Comparison of ENCODE assay signal across 20 cellular contexts in the genomic region with DNA sequence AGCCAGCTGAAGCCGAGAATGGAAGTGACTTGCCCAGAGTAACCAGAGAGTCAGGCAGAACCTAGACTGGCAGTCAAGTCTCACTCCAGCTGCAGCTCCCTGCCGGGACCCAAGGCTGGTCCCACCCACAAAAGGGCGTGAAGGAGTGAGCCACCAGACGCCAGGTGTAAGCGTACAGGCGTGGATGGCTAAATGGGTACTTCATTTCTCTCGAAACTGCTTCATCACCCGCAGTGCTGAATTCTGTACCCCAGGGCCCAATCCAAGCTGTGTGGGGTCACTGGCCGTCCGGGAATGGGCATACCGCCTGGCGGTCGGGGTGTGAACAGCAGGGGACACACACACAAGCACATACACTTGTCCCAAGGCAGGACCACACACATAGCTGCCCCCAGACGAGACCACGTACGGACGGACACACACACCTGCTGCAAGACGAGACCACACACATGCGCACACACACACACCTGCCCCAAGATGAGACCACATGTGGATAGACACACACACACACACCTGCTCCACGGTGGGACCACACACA. TPM values are rescaled to one million over a fixed set of nuclear protein-coding genes. Genes with fewer than 3 reads are reported as not detected.
A peak's percentile ranks its signal among the peaks of the same experiment; 100 is the strongest.
DNase-seq lines count a peak whose midpoint lies in the region; ATAC-seq and TF ChIP-seq lines count a peak whose summit lies in the region.
"Had no signal": no experiment of that assay in that cellular context is flagged by ENCODE, and none has a peak within 500 bp of the region (broad histone marks: within the 10 kb centered on the region; RNA-seq: fewer than 3 reads in every experiment).

No MANE protein-coding gene starts in this region.

- no peaks in the 10 kb centered on the region for H3K27me3 ChIP-seq in CD8-positive, alpha-beta memory T cell (ENCODE audit: insufficient read depth, low read length, poor library complexity, severe bottlenecking)
- H3K27me3 ChIP-seq: tibial nerve had no signal

- H3K36me3 ChIP-seq in CD8-positive, alpha-beta memory T cell (ENCODE audit: insufficient read depth, low read length), result peaks cover 79% of the 10 kb centered on the region
- H3K36me3 ChIP-seq in mucosa of descending colon (ENCODE audit: low read depth), result no peaks in the 10 kb centered on the region

- no peak overlapping the region for H3K27ac ChIP-seq in CD8-positive, alpha-beta memory T cell (ENCODE audit: low read depth, low read length)
- H3K27ac ChIP-seq: parathyroid adenoma, tibial nerve had no signal

- CTCF ChIA-PET in CD8-positive, alpha-beta memory T cell (lab: Charles Lee), result no interaction called here

- intact Hi-C loops in mucosa of descending colon (cut with DNase I, micrococcal nuclease), result no loop called here

- no peaks in the 10 kb centered on the region for H3K27me3 Mint-ChIP-seq in CD8-positive, alpha-beta memory T cell
- no peaks in the 10 kb centered on the region for H3K27me3 Mint-ChIP-seq in T-helper 17 cell
- H3K27me3 Mint-ChIP-seq: activated B cell treated with CpG ODN at 0.5 μM for 24 hours; dendritic cell treated with granulocyte-macrophage colony-stimulating factor and Interleukin-4, amounts not matched to agents 40 ng/mL and 50 ng/mL, for 4 days had no signal

- H3K4me3 ChIP-seq in CD8-positive, alpha-beta memory T cell (ENCODE audit: low read length), result no peak overlapping the region
- H3K4me3 ChIP-seq in mucosa of descending colon, result no peak overlapping the region
- H3K4me3 ChIP-seq: tibial nerve had no signal

- POLR2A ChIA-PET in CD8-positive, alpha-beta memory T cell (lab: Charles Lee), result no interaction called here

- H3K4me1 Mint-ChIP-seq in CD8-positive, alpha-beta memory T cell, result peaks cover 4 to 19% (median 6%) of the 10 kb centered on the region in 3 donors
- H3K4me1 Mint-ChIP-seq in T-helper 17 cell, result peaks cover 9% of the 10 kb centered on the region
- H3K4me1 Mint-ChIP-seq: activated B cell treated with CpG ODN at 0.5 μM for 24 hours had no signal

- ATAC-seq in T-helper 17 cell (no peak), mucosa of descending colon (peak; percentile 74), HG03045 (IDR thresholded peaks at IDR 0.05; ENCODE audit: unreplicated experiment) (no peak), GM19397 (IDR thresholded peaks at IDR 0.05; ENCODE audit: unreplicated experiment) (no peak)
- ATAC-seq: esophagus mucosa, left ventricle myocardium superior had no signal

- H3K4me1 ChIP-seq in CD8-positive, alpha-beta memory T cell (ENCODE audit: insufficient read depth, low read length), result no peaks in the 10 kb centered on the region
- H3K4me1 ChIP-seq in mucosa of descending colon (ENCODE audit: low read depth), result no peaks in the 10 kb centered on the region
- H3K4me1 ChIP-seq: parathyroid adenoma had no signal

- no peaks in the 10 kb centered on the region for H3K9me3 Mint-ChIP-seq in CD8-positive, alpha-beta memory T cell
- H3K9me3 Mint-ChIP-seq: activated B cell treated with CpG ODN at 0.5 μM for 24 hours; activated naive CD4-positive, alpha-beta T cell treated with anti-CD3 and anti-CD28 coated beads for 36 hours; dendritic cell treated with granulocyte-macrophage colony-stimulating factor and Interleukin-4, amounts not matched to agents 40 ng/mL and 50 ng/mL, for 4 days had no signal

- no peak overlapping the region for H3K4me3 Mint-ChIP-seq in CD8-positive, alpha-beta memory T cell
- H3K4me3 Mint-ChIP-seq in T-helper 17 cell, result no peak overlapping the region
- H3K4me3 Mint-ChIP-seq: activated B cell treated with CpG ODN at 0.5 μM for 24 hours; activated naive CD4-positive, alpha-beta T cell treated with anti-CD3 and anti-CD28 coated beads for 36 hours; dendritic cell treated with granulocyte-macrophage colony-stimulating factor and Interleukin-4, amounts not matched to agents 40 ng/mL and 50 ng/mL, for 4 days had no signal

- H3K9me3 ChIP-seq in CD8-positive, alpha-beta memory T cell (ENCODE audit: low read length), result no peaks in the 10 kb centered on the region
- H3K9me3 ChIP-seq in T-helper 17 cell (ENCODE audit: control insufficient read depth, low read length, poor library complexity, severe bottlenecking), result no peaks in the 10 kb centered on the region
- H3K9me3 ChIP-seq in mucosa of descending colon, result no peaks in the 10 kb centered on the region
- H3K9me3 ChIP-seq: tibial nerve had no signal

- TF ChIP-seq CTCF in mucosa of descending colon (IDR thresholded peaks at IDR 0.05), result no peak

- peaks cover 0 to 94% (median 18%) of the 10 kb centered on the region in 3 donors for H3K36me3 Mint-ChIP-seq in CD8-positive, alpha-beta memory T cell
- peaks cover 9% of the 10 kb centered on the region for H3K36me3 Mint-ChIP-seq in T-helper 17 cell (ENCODE audit: low read depth)

- DNase-seq in CD8-positive, alpha-beta memory T cell, result no peak
- DNase-seq in NCI-H128 (lab: John Stamatoyannopoulos, UW; ENCODE audit: unreplicated experiment), result peak; percentile 32
- no peak for DNase-seq in T-helper 17 cell
- peak in 1 of 3 donors; percentile 53 for DNase-seq in mucosa of descending colon
- DNase-seq in stimulated activated CD4-positive, alpha-beta T cell treated with anti-CD3 and anti-CD28 coated beads, Interleukin-4, amount 100 ng/mL, for 24 hours, result no peak
- DNase-seq in EL, result no peak
- DNase-seq: activated B cell treated with CpG ODN at 0.5 μM for 24 hours; activated naive CD4-positive, alpha-beta T cell treated with anti-CD3 and anti-CD28 coated beads for 36 hours; GOT3; left ventricle myocardium superior; NCI-H2171; NK-92 treated with Interleukin-12 subunit alpha and Interleukin-12 subunit beta, amount 100 ng/mL, for 24 hours; stimulated activated CD4-positive, alpha-beta T cell treated with anti-CD3 and anti-CD28 coated beads, Interleukin-4, amount 100 ng/mL, for 4 hours; stimulated activated CD8-positive, alpha-beta memory T cell treated with anti-CD3 and anti-CD28 coated beads, Interleukin-4, amount 100 ng/mL, for 48 hours had no signal

- H3K27ac Mint-ChIP-seq in CD8-positive, alpha-beta memory T cell, result peak overlapping the region in 6 of 8 donors; percentile 29 to 77 (median 60)
- peak overlapping the region; percentile 43 for H3K27ac Mint-ChIP-seq in T-helper 17 cell
- H3K27ac Mint-ChIP-seq: activated B cell treated with CpG ODN at 0.5 μM for 24 hours; activated naive CD4-positive, alpha-beta T cell treated with anti-CD3 and anti-CD28 coated beads for 36 hours; dendritic cell treated with granulocyte-macrophage colony-stimulating factor and Interleukin-4, amounts not matched to agents 40 ng/mL and 50 ng/mL, for 4 days had no signal

RNA-seq across cellular contexts. Expression of a gene that starts 34.8 kb away (rescaled TPM):
- total RNA-seq in CD8-positive, alpha-beta memory T cell, result under 1 TPM; 0.35 to 0.42 TPM
- 0.72 TPM for polyA plus RNA-seq in CD8-positive, alpha-beta memory T cell
- total RNA-seq in T-helper 17 cell (under 1 TPM in 1 of 2 donors, not detected in 1; 0.30 TPM), mucosa of descending colon (10 to 100 TPM in 2 of 3 donors, 1 to 10 TPM in 1; 6.2 to 28.5 (median 27.9) TPM)
- total RNA-seq: left ventricle myocardium superior had no signal

RNA-seq across cellular contexts. Expression of a gene that starts 59.4 kb away (rescaled TPM):
- 100 to 1,000 TPM; 218 to 228 TPM for total RNA-seq in CD8-positive, alpha-beta memory T cell
- 129 TPM for polyA plus RNA-seq in CD8-positive, alpha-beta memory T cell
- 100 to 1,000 TPM; 793 to 831 TPM for total RNA-seq in T-helper 17 cell
- 10 to 100 TPM; 32.0 to 42.8 (median 36.0) TPM for total RNA-seq in mucosa of descending colon

Comparison
In these comparisons a context has a peak if more than half of its experiments do, and no peak if none do; other contexts are left out.
1. RNA of a gene that starts 34.8 kb away (total RNA-seq): 6.2 to 28.5 TPM in mucosa of descending colon; 0.35 to 0.42 TPM in CD8-positive, alpha-beta memory T cell and 0.30 TPM in T-helper 17 cell; every median in the first group is over 4 times any median in the second.
2. RNA of a gene that starts 59.4 kb away (total RNA-seq): 793 to 831 TPM in T-helper 17 cell and 218 to 228 TPM in CD8-positive, alpha-beta memory T cell; 32.0 to 42.8 TPM in mucosa of descending colon; every median in the first group is over 4 times any median in the second.